ENCODE assay signal across 1 cellular context in genomic region chr10:112956631-112957350, GRCh38.
TF ChIP-seq lines count a peak whose summit lies in the region.

No MANE protein-coding gene starts in this region.

TF ChIP-seq in HEK293, 187 proteins besides CTCF, POLR2A, EP300 and RAD21 (continued from another document and continues in another):
- TF ChIP-seq ZNF449 (tag by site-specific recombination; IDR thresholded peaks at IDR 0.05) (no peak), GFI1B (tag by site-specific recombination; IDR thresholded peaks at IDR 0.05) (peak; percentile 39; the same call in 1 of the 2 replicates), ZNF140 (tag by site-specific recombination; IDR thresholded peaks at IDR 0.05) (no peak), ZNF394 (tag by site-specific recombination; IDR thresholded peaks at IDR 0.05; ENCODE audit: borderline replicate concordance) (no peak), ZNF830 (tag by site-specific recombination; IDR thresholded peaks at IDR 0.05; ENCODE audit: low read depth) (no peak), ZNF707 (tag by site-specific recombination; IDR thresholded peaks at IDR 0.05) (no peak), KLF10 (tag by site-specific recombination; IDR thresholded peaks at IDR 0.05) (peak; percentile 83), ZNF692 (tag by site-specific recombination; IDR thresholded peaks at IDR 0.05) (peak; percentile 16; the same call in 1 of the 2 replicates), ZNF658 (tag by site-specific recombination; IDR thresholded peaks at IDR 0.05) (no peak), KLF9 (tag by site-specific recombination; IDR thresholded peaks at IDR 0.05; ENCODE audit: low read depth) (no peak), REST (tag by site-specific recombination; IDR thresholded peaks at IDR 0.05) (no peak), KLF16 (tag by site-specific recombination; IDR thresholded peaks at IDR 0.05) (no peak), ZSCAN16 (tag by site-specific recombination; IDR thresholded peaks at IDR 0.05) (peak; percentile 80; the same call in 1 of the 2 replicates), ZNF558 (tag by site-specific recombination; IDR thresholded peaks at IDR 0.05) (no peak; the same call in 1 of the 2 replicates), ZNF37A (tag by site-specific recombination; IDR thresholded peaks at IDR 0.05) (no peak), TSHZ1 (tag by site-specific recombination; IDR thresholded peaks at IDR 0.05; ENCODE audit: borderline replicate concordance) (0 out of 2 replicates have a peak, but pooled peaks have one; percentile 60), ZNF555 (tag by site-specific recombination; conservative IDR thresholded peaks at IDR 0.05) (no peak), ZNF223 (tag by site-specific recombination; IDR thresholded peaks at IDR 0.05) (no peak), HIC1 (tag by site-specific recombination; IDR thresholded peaks at IDR 0.05) (no peak), ZNF302 (tag by site-specific recombination; IDR thresholded peaks at IDR 0.05; ENCODE audit: low read depth) (no peak), ZNF19 (tag by site-specific recombination; IDR thresholded peaks at IDR 0.05; ENCODE audit: low read depth) (no peak), ZNF629 (tag by site-specific recombination; IDR thresholded peaks at IDR 0.05) (peak; percentile 73), PRDM1 (tag by site-specific recombination; IDR thresholded peaks at IDR 0.05) (peak; percentile 87), ZNF610 (tag by site-specific recombination; IDR thresholded peaks at IDR 0.05; ENCODE audit: borderline replicate concordance) (0 out of 2 replicates have a peak, but pooled peaks have one; percentile 30), OSR2 (tag by site-specific recombination; IDR thresholded peaks at IDR 0.05) (peak; percentile 94), ZNF23 (tag by site-specific recombination; IDR thresholded peaks at IDR 0.05; ENCODE audit: borderline replicate concordance) (no peak), ELK4 (IDR thresholded peaks at IDR 0.05; ENCODE audit: borderline replicate concordance, low read depth, low read length) (no peak), ZNF169 (tag by site-specific recombination; IDR thresholded peaks at IDR 0.05) (no peak), KLF17 (tag by site-specific recombination; IDR thresholded peaks at IDR 0.05) (0 out of 2 replicates have a peak, but pooled peaks have one; percentile 27), SCRT1 (tag by site-specific recombination; IDR thresholded peaks at IDR 0.05; ENCODE audit: borderline replicate concordance) (peak; percentile 46; the same call in 1 of the 2 replicates), ZNF274 (IDR thresholded peaks at IDR 0.05; ENCODE audit: low read length) (no peak), ZNF274 (tag by site-specific recombination; IDR thresholded peaks at IDR 0.05; ENCODE audit: borderline replicate concordance) (no peak), ZIC2 (tag by site-specific recombination; IDR thresholded peaks at IDR 0.05) (no peak), ZNF354C (tag by site-specific recombination; IDR thresholded peaks at IDR 0.05; ENCODE audit: borderline replicate concordance, low read depth) (no peak), ZNF514 (tag by site-specific recombination; IDR thresholded peaks at IDR 0.05) (no peak), OVOL3 (tag by site-specific recombination; IDR thresholded peaks at IDR 0.05) (0 out of 2 replicates have a peak, but pooled peaks have one; percentile 39), ZBTB11 (tag by site-specific recombination; conservative IDR thresholded peaks at IDR 0.05; ENCODE audit: low read depth) (no peak), ZNF677 (tag by site-specific recombination; IDR thresholded peaks at IDR 0.05) (no peak), ZNF398 (tag by site-specific recombination; IDR thresholded peaks at IDR 0.05) (peak; percentile 85)
